ENCODE assay signal across 23 cellular contexts in genomic region chr10:29345893-29346175, GRCh38. TPM values are rescaled to one million over a fixed set of nuclear protein-coding genes. Genes with fewer than 3 reads are reported as not detected.
DNase-seq lines count a peak whose midpoint lies in the region; ATAC-seq and TF ChIP-seq lines count a peak whose summit lies in the region.
"Had no signal": no experiment of that assay in that cellular context is flagged by ENCODE, and none has a peak within 500 bp of the region (broad histone marks: within the 10 kb centered on the region; RNA-seq: fewer than 3 reads in every experiment).

No MANE protein-coding gene starts in this region.

- peaks cover 4% of the 10 kb centered on the region for H3K27me3 Mint-ChIP-seq in brain
- peaks cover 23% of the 10 kb centered on the region for H3K27me3 Mint-ChIP-seq in neural progenitor cell (ENCODE audit: insufficient read depth, low read depth)

- DNase-seq in G401 (ENCODE audit: low spot score), result peak; percentile 57
- DNase-seq in neural progenitor cell (ENCODE audit: low spot score), result peak; percentile 15
- no peak for DNase-seq in NCI-H1105 treated with DMSO at 0.1 percent for 48 hours (lab: John Stamatoyannopoulos, UW)
- DNase-seq in epidermal melanocyte (ENCODE audit: insufficient read length, low spot score), result no peak
- DNase-seq: 8988T; ACHN; AML-193; BE2C; Calu3; CD4-positive, alpha-beta memory T cell; COR-L47; DMS53; DMS79 treated with DMSO at 0.1 percent for 48 hours; GOT3; H7 had no signal

- H3K4me1 ChIP-seq in HUES64 (ENCODE audit: insufficient read depth, low read length), result peaks cover 15% of the 10 kb centered on the region
- peaks cover 18% of the 10 kb centered on the region for H3K4me1 ChIP-seq in neural progenitor cell
- H3K4me1 ChIP-seq: A549, BE2C had no signal

- WGBS in HUES64, result 95% methylated on average over 4 of the region's 4 CpGs

- H3K9me3 ChIP-seq in HUES64 (ENCODE audit: insufficient read depth, low read depth, low read length), result peaks cover 13% of the 10 kb centered on the region; the same call in 1 of the 2 replicates
- H3K9me3 ChIP-seq in neural progenitor cell (ENCODE audit: low read depth), result no peaks in the 10 kb centered on the region
- H3K9me3 ChIP-seq: BE2C had no signal

- H3K27ac ChIP-seq in HUES64 (ENCODE audit: low read depth, low read length) (peak overlapping the region; percentile 83; the same call in 1 of the 2 replicates), neural progenitor cell (no peak overlapping the region)
- H3K27ac ChIP-seq: A549; BLaER1 treated with 17β-estradiol and CSF1 and Interleukin-3, amounts not matched to agents 10 nM and 100 nM had no signal

- in situ Hi-C loops in G401 (cut with HindIII; ENCODE audit: low sequenced_read_pairs), result loop anchor here (10.0 kb wide), 1 partner anchor 661 kb away; no protein-coding TSS in a partner anchor

- TF ChIP-seq CTCF in brain (conservative IDR thresholded peaks at IDR 0.05) (no peak), neural progenitor cell (IDR thresholded peaks at IDR 0.05) (no peak)

- ATAC-seq in HG03045 (IDR thresholded peaks at IDR 0.05; ENCODE audit: unreplicated experiment), result no peak
- ATAC-seq in HG02970 (IDR thresholded peaks at IDR 0.05; ENCODE audit: low FRiP score, unreplicated experiment), result no peak
- ATAC-seq: A549, HCT116 had no signal

- H3K9me3 Mint-ChIP-seq in brain (peaks cover 5 to 24% (median 8%) of the 10 kb centered on the region in 5 experiments), neural progenitor cell (peaks cover 28% of the 10 kb centered on the region)

- H3K27ac Mint-ChIP-seq in brain (peak overlapping the region in 3 of 5 experiments; percentile 42 to 80 (median 51)), neural progenitor cell (peak overlapping the region; percentile 97)
- H3K27ac Mint-ChIP-seq: CD4-positive, alpha-beta memory T cell had no signal

- H2AFZ ChIP-seq in neural progenitor cell (replicated peaks), result no peak overlapping the region

- H3K27me3 ChIP-seq in HUES64 (ENCODE audit: insufficient read depth, low read length), result no peaks in the 10 kb centered on the region
- H3K27me3 ChIP-seq in neural progenitor cell, result no peaks in the 10 kb centered on the region
- H3K27me3 ChIP-seq: BE2C; BLaER1 treated with 17β-estradiol and CSF1 and Interleukin-3, amounts not matched to agents 10 nM and 100 nM had no signal

- H3K4me1 Mint-ChIP-seq in brain, result peaks cover 12% of the 10 kb centered on the region
- peaks cover 37% of the 10 kb centered on the region for H3K4me1 Mint-ChIP-seq in neural progenitor cell
- H3K4me1 Mint-ChIP-seq: CD4-positive, alpha-beta memory T cell had no signal

- no peaks in the 10 kb centered on the region for H3K36me3 Mint-ChIP-seq in brain
- H3K36me3 Mint-ChIP-seq in neural progenitor cell, result no peaks in the 10 kb centered on the region
- H3K36me3 Mint-ChIP-seq: CD4-positive, alpha-beta memory T cell had no signal

- H3K36me3 ChIP-seq in HUES64 (ENCODE audit: insufficient read depth, low read length) (no peaks in the 10 kb centered on the region), neural progenitor cell (no peaks in the 10 kb centered on the region)
- H3K36me3 ChIP-seq: BE2C; BLaER1 treated with 17β-estradiol and CSF1 and Interleukin-3, amounts not matched to agents 10 nM and 100 nM had no signal

- H3K9ac ChIP-seq in HUES64 (ENCODE audit: low read depth, low read length), result no peak overlapping the region
- no peak overlapping the region for H3K9ac ChIP-seq in neural progenitor cell
- H3K9ac ChIP-seq: BLaER1 treated with 17β-estradiol and CSF1 and Interleukin-3, amounts not matched to agents 10 nM and 100 nM had no signal

- H3K79me2 ChIP-seq in neural progenitor cell (ENCODE audit: low read depth), result no peaks in the 10 kb centered on the region

- no peak overlapping the region for H3K4me3 ChIP-seq in HUES64 (ENCODE audit: low read length)
- H3K4me3 ChIP-seq in neural progenitor cell, result no peak overlapping the region
- H3K4me3 ChIP-seq: A549; BLaER1 treated with 17β-estradiol and CSF1 and Interleukin-3, amounts not matched to agents 10 nM and 100 nM had no signal

- peaks cover 18% of the 10 kb centered on the region for H3F3A ChIP-seq in neural progenitor cell (ENCODE audit: low read depth)

- no peaks in the 10 kb centered on the region for H4K20me1 ChIP-seq in neural progenitor cell (ENCODE audit: low read depth)
- H4K20me1 ChIP-seq: BLaER1 treated with 17β-estradiol and CSF1 and Interleukin-3, amounts not matched to agents 10 nM and 100 nM had no signal

- peak overlapping the region; percentile 48 for H3K4me2 ChIP-seq in neural progenitor cell
- H3K4me2 ChIP-seq: A549; BLaER1 treated with 17β-estradiol and CSF1 and Interleukin-3, amounts not matched to agents 10 nM and 100 nM had no signal

- H3K4me3 Mint-ChIP-seq in brain (no peak overlapping the region), neural progenitor cell (peak overlapping the region; percentile 8)
- H3K4me3 Mint-ChIP-seq: CD4-positive, alpha-beta memory T cell had no signal

RNA-seq across cellular contexts. Expression of gene LYZL1, which starts 57.0 kb away (rescaled TPM):
- total RNA-seq in G401 (2014; rRNA removed; shearing (Covaris generic)), result not detected in 2 replicates
- not detected for polyA plus RNA-seq in HUES64 (2013, experiment 1 of 2)
- not detected for polyA plus RNA-seq in HUES64 (2013, experiment 2 of 2)
- not detected for polyA plus RNA-seq in brain (ENCODE audit: insufficient read depth, low read depth, low replicate concordance)
- total RNA-seq in neural progenitor cell (ENCODE audit: low replicate concordance), result not detected in 2 replicates
- total RNA-seq: Calu3; CD4-positive, alpha-beta memory T cell; Daoy; H7 had no signal
- polyA plus RNA-seq: A549; CD4-positive, alpha-beta memory T cell had no signal

Comparison
In these comparisons a context has a peak if more than half of its experiments do, and no peak if none do; other contexts are left out.
1. DNase-seq: peak in G401 (single experiment) and neural progenitor cell (single experiment); none in NCI-H1105 treated with DMSO at 0.1 percent for 48 hours (single experiment) and epidermal melanocyte (single experiment).